Comparison of ENCODE assay signal across 8 cellular contexts in genomic region chr6:113858067-113858604, GRCh38. TPM values are rescaled to one million over a fixed set of nuclear protein-coding genes. Genes with fewer than 3 reads are reported as not detected.
A peak's percentile ranks its signal among the peaks of the same experiment; 100 is the strongest.
DNase-seq lines count a peak whose midpoint lies in the region; ATAC-seq and TF ChIP-seq lines count a peak whose summit lies in the region.

No MANE protein-coding gene starts in this region.

- H3K9ac ChIP-seq in HUES48 (ENCODE audit: low read depth, low read length) (peak overlapping the region; percentile 100), mucosa of rectum (ENCODE audit: low read depth in 1 of 2, low read length in 2 of 2) (peak overlapping the region; percentile 99 to 100)

- H3K9me3 ChIP-seq in DOHH2 (ENCODE audit: control insufficient read depth, insufficient read depth, low read length): no peaks in the 10 kb centered on the region
- H3K9me3 ChIP-seq in HUES48 (ENCODE audit: control insufficient read depth, insufficient read depth, low read length): no peaks in the 10 kb centered on the region
- no peaks in the 10 kb centered on the region for H3K9me3 ChIP-seq in mucosa of rectum (ENCODE audit: control insufficient read depth in 2 of 2, low read length in 2 of 2)

- no peak for TF ChIP-seq CTCF in DOHH2 (IDR thresholded peaks at IDR 0.05; ENCODE audit: low read depth, low read length, poor library complexity, severe bottlenecking)
- TF ChIP-seq CTCF in epithelial cell of proximal tubule (conservative IDR thresholded peaks at IDR 0.05; ENCODE audit: low read depth, low read length): no peak

- H3K4me1 ChIP-seq in DOHH2 (ENCODE audit: control insufficient read depth, low read length): peaks cover 40% of the 10 kb centered on the region
- H3K4me1 ChIP-seq in HUES48 (ENCODE audit: control insufficient read depth, insufficient read depth, low read length): peaks cover 12% of the 10 kb centered on the region
- H3K4me1 ChIP-seq in mucosa of rectum (ENCODE audit: control insufficient read depth in 2 of 2, insufficient read depth in 2 of 2, low read length in 2 of 2): peaks cover 11 to 12% of the 10 kb centered on the region in 2 donors

- no peak for ATAC-seq in GM19452 (IDR thresholded peaks at IDR 0.05; ENCODE audit: unreplicated experiment)
- no peak for ATAC-seq in GM21576 (IDR thresholded peaks at IDR 0.05; ENCODE audit: unreplicated experiment)

- no peaks in the 10 kb centered on the region for H4K20me1 ChIP-seq in DOHH2 (ENCODE audit: control insufficient read depth, insufficient read depth, low read depth, low read length)

- no peak overlapping the region for H3K27ac ChIP-seq in DOHH2 (ENCODE audit: low read depth, low read length)
- peak overlapping the region; percentile 98 for H3K27ac ChIP-seq in HUES48 (ENCODE audit: low read depth, low read length)
- H3K27ac ChIP-seq in mucosa of rectum (ENCODE audit: low read depth in 2 of 2, low read length in 2 of 2): peak overlapping the region; percentile 99

- DNase-seq in SK-N-DZ (ENCODE audit: low spot score): peak; percentile 46
- no peak for DNase-seq in epithelial cell of proximal tubule (ENCODE audit: low read depth)
- no peak for DNase-seq in activated CD8-positive, alpha-beta memory T cell treated with anti-CD3 and anti-CD28 coated beads, Interleukin-2, amount 50 U/mL, for 4 hours

- 0 out of 2 replicates have a peak, but pooled peaks cover 3% of the 10 kb centered on the region for H3F3A ChIP-seq in DOHH2 (ENCODE audit: control insufficient read depth, insufficient read depth)

- H3K4me2 ChIP-seq in DOHH2 (ENCODE audit: low read length): peak overlapping the region; percentile 85

- H3K36me3 ChIP-seq in DOHH2 (ENCODE audit: control insufficient read depth, low read length) (no peaks in the 10 kb centered on the region), HUES48 (ENCODE audit: control insufficient read depth, insufficient read depth, low read length) (peaks cover 23% of the 10 kb centered on the region), mucosa of rectum (ENCODE audit: control insufficient read depth in 2 of 2, insufficient read depth in 2 of 2, low read length in 2 of 2) (peaks cover 0 to 16% of the 10 kb centered on the region in 2 donors)

- H3K27me3 ChIP-seq in DOHH2 (ENCODE audit: control insufficient read depth, low read length) (peaks cover 51% of the 10 kb centered on the region), HUES48 (ENCODE audit: control insufficient read depth, insufficient read depth, low read length) (peaks cover 30% of the 10 kb centered on the region), mucosa of rectum (ENCODE audit: control insufficient read depth in 2 of 2, insufficient read depth in 2 of 2, low read length in 2 of 2) (peaks cover 0 to 3% of the 10 kb centered on the region in 2 donors)

- no peaks in the 10 kb centered on the region for H3K9me2 ChIP-seq in DOHH2 (replicated peaks; ENCODE audit: control insufficient read depth, low read length)

- peak overlapping the region; percentile 68 for H3K4me3 ChIP-seq in DOHH2 (ENCODE audit: low read length)
- H3K4me3 ChIP-seq in HUES48 (ENCODE audit: low read depth, low read length): peak overlapping the region; percentile 100
- H3K4me3 ChIP-seq in epithelial cell of proximal tubule (ENCODE audit: low read depth, low read length): peak overlapping the region; percentile 90
- peak overlapping the region; percentile 95 to 99 for H3K4me3 ChIP-seq in mucosa of rectum (ENCODE audit: low read length in 2 of 2)

- H3K79me2 ChIP-seq in DOHH2 (ENCODE audit: control insufficient read depth, low read length): no peaks in the 10 kb centered on the region

RNA-seq across cellular contexts. Expression of gene MARCKS, which starts 1.0 kb away (rescaled TPM):
- polyA plus RNA-seq in SK-N-DZ (2014; cell fraction: cytosol; rRNA removed): 152 and 168 TPM in 2 replicates
- polyA plus RNA-seq in SK-N-DZ (2014; cell fraction: nucleus; rRNA removed): 82.5 and 86.7 TPM in 2 replicates
- total RNA-seq in epithelial cell of proximal tubule: 133 and 177 TPM in 2 replicates
